In genomic region chr6:85642774-85643529, GRCh38 we compare ENCODE assay signal across 8 cellular contexts. TPM values are rescaled to one million over a fixed set of nuclear protein-coding genes. Genes with fewer than 3 reads are reported as not detected.
DNase-seq lines count a peak whose midpoint lies in the region; ATAC-seq and TF ChIP-seq lines count a peak whose summit lies in the region.

SYNCRIP (minus strand) TSS chr6:85642886; CDS start chr6:85641439, 1,447 bp downstream.

- DNase-seq in NCI-H187 treated with DMSO at 0.1 percent for 48 hours (lab: John Stamatoyannopoulos, UW) (peak; percentile 85), T-helper 2 cell (peak; percentile 97 to 99 (median 97)), left ventricle myocardium superior (peak; percentile 100), psoas muscle (peak; percentile 99 to 100)

- peaks cover 3 to 34% of the 10 kb centered on the region in 2 donors for H3K36me3 ChIP-seq in psoas muscle (ENCODE audit: insufficient read depth in 1 of 2, low read depth in 1 of 2)
- H3K36me3 ChIP-seq in urinary bladder (ENCODE audit: insufficient read depth): no peaks in the 10 kb centered on the region

- H3K9me3 ChIP-seq in psoas muscle: no peaks in the 10 kb centered on the region

- peak; percentile 86 for TF ChIP-seq POLR2A in GM18505 (IDR thresholded peaks at IDR 0.05; ENCODE audit: borderline replicate concordance, extremely low read depth, insufficient read depth, insufficient read length)

- H3K27me3 ChIP-seq in psoas muscle (ENCODE audit: insufficient read depth in 3 of 3, low read length in 2 of 3): no peaks in the 10 kb centered on the region

- ATAC-seq in GM18505 (IDR thresholded peaks at IDR 0.05; ENCODE audit: unreplicated experiment) (peak; percentile 70), HG02970 (IDR thresholded peaks at IDR 0.05; ENCODE audit: low FRiP score, unreplicated experiment) (peak; percentile 79), left ventricle myocardium superior (peak; percentile 89), psoas muscle (peak; percentile 82 to 89 (median 84))

- H3K4me1 ChIP-seq in psoas muscle (peaks cover 40% of the 10 kb centered on the region), urinary bladder (ENCODE audit: insufficient read depth) (no peaks in the 10 kb centered on the region)

- intact Hi-C loops in left ventricle myocardium superior (cut with micrococcal nuclease): loop anchor here (5.0 kb wide), 1 partner anchor 34 kb away; no protein-coding TSS in a partner anchor
- intact Hi-C loops in psoas muscle (cut with DNase I): loop anchor here (1.0 to 5.0 kb wide), 3 partner anchors 35 to 51 kb away; partner anchors contain the start of gene SNX14 (in 1 of the 2)

- no peak for TF ChIP-seq CTCF in psoas muscle (IDR thresholded peaks at IDR 0.05)

- H3K4me3 ChIP-seq in psoas muscle (peak within 1 kb of the TSS; percentile 87), urinary bladder (ENCODE audit: low read depth, low read length) (peak within 1 kb of the TSS; percentile 95)

- H3K27ac ChIP-seq in angular gyrus (ENCODE audit: low read depth, low read length) (peak within 1 kb of the TSS; percentile 99), psoas muscle (peak within 1 kb of the TSS; percentile 97), urinary bladder (ENCODE audit: low read depth) (peak within 1 kb of the TSS; percentile 100)

- 1 to 2% (median 1%) methylated on average over 55 to 76 of the region's 76 CpGs for WGBS in psoas muscle, 3 donors
- under 1% methylated on average over 76 of the region's 76 CpGs for WGBS in urinary bladder

RNA-seq across cellular contexts. Expression of gene SYNCRIP, which starts in this region (rescaled TPM):
- total RNA-seq in left ventricle myocardium superior: 62.2 TPM
- 100 to 1,000 TPM in 2 of 4 donors, 10 to 100 TPM in 2; 59.1 to 122 (median 96.1) TPM for total RNA-seq in psoas muscle
- polyA plus RNA-seq in psoas muscle: 10 to 100 TPM; 34.8 to 70.3 (median 59.5) TPM
- 111 TPM for total RNA-seq in urinary bladder
- 55.5 TPM for polyA plus RNA-seq in urinary bladder

Comparison
In these comparisons a context has a peak if more than half of its experiments do, and no peak if none do; other contexts are left out.
1. Peak in every context shown above with its lines: DNase-seq, ATAC-seq, H3K4me3 ChIP-seq and H3K27ac ChIP-seq.